In genomic region chrY:14378217-14378616, GRCh38 we compare ENCODE assay signal across 34 cellular contexts.
"Had no signal": no experiment of that assay in that cellular context is flagged by ENCODE, and none has a peak within 500 bp of the region (broad histone marks: within the 10 kb centered on the region; RNA-seq: fewer than 3 reads in every experiment).

No MANE protein-coding gene starts in this region.

- DNase-seq: activated B cell treated with CpG ODN at 0.5 μM for 24 hours; activated CD4-positive, alpha-beta T cell treated with anti-CD3 and anti-CD28 coated beads for 48 hours; activated CD4-positive, alpha-beta T cell treated with anti-CD3 and anti-CD28 coated beads, Interleukin-2, amount 50 U/mL, for 1 hour; activated CD4-positive, alpha-beta T cell treated with anti-CD3 and anti-CD28 coated beads, Interleukin-2, amount 50 U/mL, for 48 hours; activated CD8-positive, alpha-beta memory T cell treated with anti-CD3 and anti-CD28 coated beads, Interleukin-2, amount 10 ng/mL, durations not matched to agents 7 days and 5 days; activated CD8-positive, alpha-beta memory T cell treated with anti-CD3 and anti-CD28 coated beads, Interleukin-2, amount 50 U/mL, for 4 hours; activated effector memory CD4-positive, alpha-beta T cell treated with anti-CD3 and anti-CD28 coated beads, Interleukin-2, amount 50 U/mL, for 16 hours; activated naive CD4-positive, alpha-beta T cell treated with anti-CD3 and anti-CD28 coated beads, Interleukin-2, amount 10 ng/mL, durations not matched to agents 7 days and 5 days; activated T-cell treated with anti-CD3 and anti-CD28 coated beads, Interleukin-2, amount 50 U/mL, for 1 hour; activated T-cell treated with anti-CD3 and anti-CD28 coated beads, Interleukin-2, amount 50 U/mL, for 48 hours; amniotic stem cell; anterior cingulate cortex; brain microvascular endothelial cell; dorsolateral prefrontal cortex; effector memory CD4-positive, alpha-beta T cell; endodermal cell; foreskin fibroblast; head of caudate nucleus; T-helper 1 cell; T-helper 17 cell; T1000; WERI-Rb-1 had no signal

- H3K27ac Mint-ChIP-seq: activated B cell treated with CpG ODN at 0.5 μM for 24 hours; activated CD8-positive, alpha-beta memory T cell treated with anti-CD3 and anti-CD28 coated beads, Interleukin-2, amount 10 ng/mL, durations not matched to agents 7 days and 5 days; activated naive CD4-positive, alpha-beta T cell treated with anti-CD3 and anti-CD28 coated beads, Interleukin-2, amount 10 ng/mL, durations not matched to agents 7 days and 5 days; activated naive CD8-positive, alpha-beta T cell; activated T-helper 1 cell treated with anti-CD3 and anti-CD28 coated beads, Interleukin-12 subunit alpha, Interleukin-12 subunit beta, Interleukin-2, Interleukin-4 antibody, amounts not matched to agents 30 ng/mL and 10 ng/mL and 1 ng/mL, durations not matched to agents 14 hours and 24 hours and 36 hours; activated T-helper 2 cell treated with anti-CD3 and anti-CD28 coated beads, Interferon-gamma antibody, Interleukin-2, Interleukin-4, amounts not matched to agents 10 μg/mL and 5 μg/mL and 100 μg/mL, durations not matched to agents 14 hours and 24 hours and 36 hours; dendritic cell treated with granulocyte-macrophage colony-stimulating factor and Interleukin-4, amounts not matched to agents 40 ng/mL and 50 ng/mL, for 4 days; endodermal cell; T-helper 17 cell; T-helper 2 cell treated with Interferon-gamma antibody and Interleukin-4, amounts not matched to agents 5 μg/mL and 100 μg/mL, for 36 hours had no signal

- H3K4me1 Mint-ChIP-seq: activated naive CD4-positive, alpha-beta T cell treated with anti-CD3 and anti-CD28 coated beads, Interleukin-2, amount 10 ng/mL, durations not matched to agents 7 days and 5 days; central memory CD8-positive, alpha-beta T cell; endodermal cell; T-helper 17 cell had no signal

- H3K27me3 Mint-ChIP-seq: activated B cell treated with CpG ODN at 0.5 μM for 24 hours; activated CD8-positive, alpha-beta memory T cell treated with anti-CD3 and anti-CD28 coated beads, Interleukin-2, amount 10 ng/mL, durations not matched to agents 7 days and 5 days; activated naive CD4-positive, alpha-beta T cell treated with anti-CD3 and anti-CD28 coated beads, Interleukin-2, amount 10 ng/mL, durations not matched to agents 7 days and 5 days; activated naive CD8-positive, alpha-beta T cell; central memory CD8-positive, alpha-beta T cell; dendritic cell treated with granulocyte-macrophage colony-stimulating factor and Interleukin-4, amounts not matched to agents 40 ng/mL and 50 ng/mL, for 4 days; T-helper 17 cell had no signal

- H3K4me3 Mint-ChIP-seq: activated B cell treated with CpG ODN at 0.5 μM for 24 hours; activated CD8-positive, alpha-beta memory T cell treated with anti-CD3 and anti-CD28 coated beads, Interleukin-2, amount 10 ng/mL, durations not matched to agents 7 days and 5 days; activated naive CD4-positive, alpha-beta T cell treated with anti-CD3 and anti-CD28 coated beads, Interleukin-2, amount 10 ng/mL, durations not matched to agents 7 days and 5 days; activated naive CD8-positive, alpha-beta T cell; activated T-helper 1 cell treated with anti-CD3 and anti-CD28 coated beads, Interleukin-12 subunit alpha, Interleukin-12 subunit beta, Interleukin-2, Interleukin-4 antibody, amounts not matched to agents 30 ng/mL and 10 ng/mL and 1 ng/mL, durations not matched to agents 14 hours and 24 hours and 36 hours; central memory CD8-positive, alpha-beta T cell; dendritic cell treated with granulocyte-macrophage colony-stimulating factor and Interleukin-4, amounts not matched to agents 40 ng/mL and 50 ng/mL, for 4 days; endodermal cell; T-helper 17 cell; T-helper 2 cell treated with Interferon-gamma antibody and Interleukin-4, amounts not matched to agents 5 μg/mL and 100 μg/mL, for 36 hours had no signal

- FAIRE-seq: astrocyte, bronchial epithelial cell, frontal cortex had no signal

- ATAC-seq: activated CD4-positive, CD25-positive, alpha-beta regulatory T cell treated with anti-CD3 and anti-CD28 coated beads, Interleukin-2, amount 50 U/mL, for 24 hours; activated CD8-positive, alpha-beta memory T cell treated with anti-CD3 and anti-CD28 coated beads, Interleukin-2, amount 10 ng/mL, durations not matched to agents 7 days and 5 days; esophagus mucosa; T-helper 17 cell had no signal

- H3K36me3 ChIP-seq: brain microvascular endothelial cell, WERI-Rb-1 had no signal

- H3K36me3 Mint-ChIP-seq: activated CD8-positive, alpha-beta memory T cell treated with anti-CD3 and anti-CD28 coated beads, Interleukin-2, amount 10 ng/mL, durations not matched to agents 7 days and 5 days; activated naive CD4-positive, alpha-beta T cell treated with anti-CD3 and anti-CD28 coated beads, Interleukin-2, amount 10 ng/mL, durations not matched to agents 7 days and 5 days; activated naive CD8-positive, alpha-beta T cell had no signal

- H3K4me3 ChIP-seq: coronary artery, dorsolateral prefrontal cortex had no signal

- H3K27ac ChIP-seq: brain microvascular endothelial cell, coronary artery, dorsolateral prefrontal cortex, WERI-Rb-1 had no signal

- H3K9me3 Mint-ChIP-seq: activated B cell treated with CpG ODN at 0.5 μM for 24 hours; activated naive CD4-positive, alpha-beta T cell treated with anti-CD3 and anti-CD28 coated beads, Interleukin-2, amount 10 ng/mL, durations not matched to agents 7 days and 5 days; activated T-helper 1 cell treated with anti-CD3 and anti-CD28 coated beads, Interleukin-12 subunit alpha, Interleukin-12 subunit beta, Interleukin-2, Interleukin-4 antibody, amounts not matched to agents 30 ng/mL and 10 ng/mL and 1 ng/mL, durations not matched to agents 14 hours and 24 hours and 36 hours; activated T-helper 2 cell treated with anti-CD3 and anti-CD28 coated beads, Interferon-gamma antibody, Interleukin-2, Interleukin-4, amounts not matched to agents 10 μg/mL and 5 μg/mL and 100 μg/mL, durations not matched to agents 14 hours and 24 hours and 36 hours; central memory CD8-positive, alpha-beta T cell; endodermal cell; T-helper 2 cell treated with Interferon-gamma antibody and Interleukin-4, amounts not matched to agents 5 μg/mL and 100 μg/mL, for 36 hours had no signal
